In the genomic region with DNA sequence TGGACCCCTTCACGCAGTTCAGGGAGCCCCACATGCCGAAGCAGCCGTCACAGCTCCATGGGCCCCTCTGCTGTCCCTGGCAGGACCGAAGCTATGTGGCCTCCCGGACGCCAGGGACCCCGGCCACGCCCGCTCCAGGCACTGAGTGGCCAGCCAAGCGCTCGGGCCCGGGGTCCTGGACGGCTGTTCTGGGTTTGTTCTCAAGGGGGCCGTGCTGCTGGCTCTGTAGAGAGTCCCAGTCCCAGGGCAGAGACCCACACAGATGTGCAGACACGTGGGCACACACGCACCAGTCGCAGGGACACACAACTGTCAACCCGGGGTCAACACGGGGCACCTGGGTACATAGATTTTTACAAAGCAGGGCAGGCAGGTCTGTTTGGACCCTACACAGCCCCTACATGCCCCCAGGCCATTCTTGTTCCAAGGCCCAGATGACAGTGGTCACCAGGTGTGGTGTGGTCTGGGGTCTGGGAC, we compare ENCODE assay signal across 17 cellular contexts. TPM values are rescaled to one million over a fixed set of nuclear protein-coding genes. Genes with fewer than 3 reads are reported as not detected.
DNase-seq lines count a peak whose midpoint lies in the region; ATAC-seq lines count a peak whose summit lies in the region.
"Had no signal": no experiment of that assay in that cellular context is flagged by ENCODE, and none has a peak within 500 bp of the region (broad histone marks: within the 10 kb centered on the region; RNA-seq: fewer than 3 reads in every experiment).

No MANE protein-coding gene starts in this region.

- H3K9ac ChIP-seq in BLaER1 = 0 out of 2 replicates have a peak overlapping the region, but pooled peaks have one; percentile 19

- H4K20me1 ChIP-seq in BLaER1 = peaks cover 73% of the 10 kb centered on the region

- peaks cover 7% of the 10 kb centered on the region; the same call in 1 of the 2 replicates for H3K27me3 ChIP-seq in BLaER1

- H3K27ac ChIP-seq in BLaER1 = 0 out of 2 replicates have a peak overlapping the region, but pooled peaks have one; percentile 18

- DNase-seq in HuH-7.5 (ENCODE audit: low spot score) (peak; percentile 73), iPS-NIHi11 (ENCODE audit: low spot score) (peak; percentile 30), UCSD-AML1 (lab: John Stamatoyannopoulos, UW; ENCODE audit: unreplicated experiment) (no peak), H4 (ENCODE audit: low spot score) (no peak)
- DNase-seq: CD4-positive, CD25-positive, alpha-beta regulatory T cell; Karpas-422; MM.1S; NCI-H1105; NCI-H187; NCI-H69; NK-92 treated with Interleukin-12 subunit alpha and Interleukin-12 subunit beta, amount 100 ng/mL, for 24 hours; OCI-M1; Right ventricle myocardium superior had no signal

- H3K36me3 ChIP-seq in BLaER1 = peaks cover 25% of the 10 kb centered on the region

- peak overlapping the region; percentile 99 for H3K4me2 ChIP-seq in BLaER1
- H3K4me2 ChIP-seq: A549, GM23338 had no signal

- H3K4me1 ChIP-seq in BLaER1 = peaks cover 97% of the 10 kb centered on the region

- ATAC-seq in HG03025 (IDR thresholded peaks at IDR 0.05; ENCODE audit: low FRiP score, unreplicated experiment) = no peak

- H3K9me3 ChIP-seq in BLaER1 = no peaks in the 10 kb centered on the region
- H3K9me3 ChIP-seq: A549 had no signal

- no peak overlapping the region for H3K4me3 ChIP-seq in BLaER1
- H3K4me3 ChIP-seq: A549, GM23338 had no signal

RNA-seq across cellular contexts. Expression of gene B3GALT6, which starts 6.7 kb away (rescaled TPM):
- 20.5 and 29.6 TPM in 2 replicates for total RNA-seq in H4 (2014; rRNA removed; shearing (Covaris generic))

RNA-seq across cellular contexts. Expression of gene SDF4, which starts 6.9 kb away (rescaled TPM):
- 101 and 116 TPM in 2 replicates for total RNA-seq in H4 (2014; rRNA removed; shearing (Covaris generic))

RNA-seq across cellular contexts. Expression of gene C1QTNF12, which starts 7.8 kb away (rescaled TPM):
- total RNA-seq in H4 (2014; rRNA removed; shearing (Covaris generic)) = 0.21 TPM in 1 of 2 replicates, not detected in the other

RNA-seq across cellular contexts. Expression of gene TNFRSF4, which starts 24.8 kb away (rescaled TPM):
- not detected in 2 replicates for total RNA-seq in H4 (2014; rRNA removed; shearing (Covaris generic))
- total RNA-seq: GM23338 had no signal

RNA-seq across cellular contexts. Expression of gene TNFRSF18, which starts 32.3 kb away (rescaled TPM):
- total RNA-seq in H4 (2014; rRNA removed; shearing (Covaris generic)) = not detected in 2 replicates

Comparison
In these comparisons a context has a peak if more than half of its experiments do, and no peak if none do; other contexts are left out.
1. DNase-seq: peak in HuH-7.5 (single experiment) and iPS-NIHi11 (single experiment); none in UCSD-AML1 (single experiment) and H4 (single experiment).